Comparison of ENCODE assay signal across 9 cellular contexts in genomic region chr5:107289030-107289714, GRCh38.
DNase-seq lines count a peak whose midpoint lies in the region; ATAC-seq and TF ChIP-seq lines count a peak whose summit lies in the region.
"Had no signal": no experiment of that assay in that cellular context is flagged by ENCODE, and none has a peak within 500 bp of the region (broad histone marks: within the 10 kb centered on the region; RNA-seq: fewer than 3 reads in every experiment).

No MANE protein-coding gene starts in this region.

- ATAC-seq in GM19023 (IDR thresholded peaks at IDR 0.05; ENCODE audit: unreplicated experiment) (peak; percentile 86), HG02759 (IDR thresholded peaks at IDR 0.05; ENCODE audit: unreplicated experiment) (peak; percentile 79), HG03571 (IDR thresholded peaks at IDR 0.05; ENCODE audit: unreplicated experiment) (peak; percentile 87), mucosa of descending colon (no peak)

- no peak overlapping the region for H3K9ac ChIP-seq in Karpas-422 (ENCODE audit: low read length)

- no peaks in the 10 kb centered on the region for H3F3A ChIP-seq in PC-9 (ENCODE audit: insufficient read depth, low read depth)

- no peaks in the 10 kb centered on the region for H3K27me3 ChIP-seq in PC-9 (ENCODE audit: insufficient read depth, low read depth)
- no peaks in the 10 kb centered on the region for H3K27me3 ChIP-seq in Karpas-422 (ENCODE audit: low read length)

- H2AFZ ChIP-seq in PC-9 (no peak overlapping the region), Karpas-422 (ENCODE audit: low read length) (no peak overlapping the region)

- POLR2A ChIA-PET in PC-9 (lab: Charles Lee; ENCODE audit: unreplicated experiment): no interaction called here

- H3K9me3 ChIP-seq in mucosa of descending colon (no peaks in the 10 kb centered on the region), PC-9 (ENCODE audit: insufficient read depth, low read depth) (no peaks in the 10 kb centered on the region; the same call in 1 of the 2 replicates), Karpas-422 (ENCODE audit: low read length) (peaks cover 4% of the 10 kb centered on the region; the same call in 1 of the 2 replicates)

- no peak for TF ChIP-seq CTCF in GM10266 (IDR thresholded peaks at IDR 0.05; ENCODE audit: control insufficient read depth, insufficient read depth, low read depth, missing control alignments)
- TF ChIP-seq CTCF in mucosa of descending colon (IDR thresholded peaks at IDR 0.05): no peak
- no peak for TF ChIP-seq CTCF in PC-9 (conservative IDR thresholded peaks at IDR 0.05)

- H3K27ac ChIP-seq in PC-9 (no peak overlapping the region), Karpas-422 (ENCODE audit: low read length) (no peak overlapping the region)

- BruUV-seq in PC-9 (replicated peaks; lab: Mats Ljungman, UMichigan): no TSS peak

- DNase-seq in GM10266 (ENCODE audit: extremely low spot score): peak; percentile 34
- no peak for DNase-seq in mucosa of descending colon
- DNase-seq in PC-9: no peak
- no peak for DNase-seq in NCI-H1436 treated with DMSO at 0.1 percent for 48 hours (lab: John Stamatoyannopoulos, UW)
- DNase-seq in Karpas-422: no peak
- DNase-seq: activated naive CD8-positive, alpha-beta T cell treated with anti-CD3 and anti-CD28 coated beads, Interleukin-2, amount 10 ng/mL, durations not matched to agents 7 days and 5 days had no signal

- H3K36me3 ChIP-seq in mucosa of descending colon (ENCODE audit: low read depth) (no peaks in the 10 kb centered on the region), PC-9 (ENCODE audit: low read depth) (no peaks in the 10 kb centered on the region), Karpas-422 (ENCODE audit: insufficient read depth, low read length) (no peaks in the 10 kb centered on the region)

- no peaks in the 10 kb centered on the region for H3K9me2 ChIP-seq in PC-9 (ENCODE audit: insufficient read depth)
- H3K9me2 ChIP-seq in Karpas-422 (replicated peaks; ENCODE audit: insufficient read depth, low read length): no peaks in the 10 kb centered on the region

- H3K4me1 ChIP-seq in mucosa of descending colon (ENCODE audit: low read depth) (no peaks in the 10 kb centered on the region), PC-9 (replicated peaks; ENCODE audit: insufficient read depth) (no peaks in the 10 kb centered on the region), Karpas-422 (ENCODE audit: low read length) (no peaks in the 10 kb centered on the region)

- CTCF ChIA-PET in PC-9 (lab: Charles Lee): no interaction called here

- H3K4me3 ChIP-seq in mucosa of descending colon (no peak overlapping the region), PC-9 (no peak overlapping the region), Karpas-422 (ENCODE audit: low read length) (no peak overlapping the region)

- H3K4me2 ChIP-seq in PC-9 (no peak overlapping the region), Karpas-422 (ENCODE audit: low read depth, low read length, poor library complexity, severe bottlenecking) (no peak overlapping the region)

- H4K20me1 ChIP-seq in PC-9 (ENCODE audit: insufficient read depth) (no peaks in the 10 kb centered on the region), Karpas-422 (ENCODE audit: insufficient read depth, low read depth, low read length) (no peaks in the 10 kb centered on the region)

- H3K79me2 ChIP-seq in PC-9 (ENCODE audit: low read depth) (no peaks in the 10 kb centered on the region), Karpas-422 (ENCODE audit: low read length) (no peaks in the 10 kb centered on the region)

- intact Hi-C loops in mucosa of descending colon (cut with DNase I, micrococcal nuclease): no loop called here
- intact Hi-C loops in PC-9 (cut with micrococcal nuclease; ENCODE audit: unreplicated experiment): no loop called here
